29 cellular contexts compared by ENCODE assay signal in genomic region chr21:34822209-34822608, GRCh38.
"Had no signal": no experiment of that assay in that cellular context is flagged by ENCODE, and none has a peak within 500 bp of the region (broad histone marks: within the 10 kb centered on the region; RNA-seq: fewer than 3 reads in every experiment).

No MANE protein-coding gene starts in this region.

- H3K79me2 ChIP-seq: parathyroid adenoma had no signal

- DNase-seq: activated CD4-positive, alpha-beta T cell treated with anti-CD3 and anti-CD28 coated beads for 4 hours; activated CD4-positive, alpha-beta T cell treated with anti-CD3 and anti-CD28 coated beads, Interleukin-2, amount 50 U/mL, for 4 hours; activated effector memory CD4-positive, alpha-beta T cell treated with Interleukin-2 at 50 U/mL for 16 hours; activated naive CD4-positive, alpha-beta T cell treated with Interleukin-2 at 50 U/mL for 16 hours; activated naive CD8-positive, alpha-beta T cell treated with anti-CD3 and anti-CD28 coated beads, Interleukin-2, amount 10 ng/mL, durations not matched to agents 7 days and 5 days; activated T-cell treated with anti-CD3 and anti-CD28 coated beads for 4 hours; activated T-cell treated with anti-CD3 and anti-CD28 coated beads, Interleukin-2, amount 50 U/mL, for 72 hours; caudate nucleus; effector CD4-positive, alpha-beta T cell; gastrocnemius medialis; glutamatergic neuron; islet precursor cell; left cardiac atrium; midbrain; naive thymus-derived CD8-positive, alpha-beta T cell; nucleus accumbens; psoas muscle; sigmoid colon; stimulated activated CD4-positive, alpha-beta T cell treated with anti-CD3 and anti-CD28 coated beads, Interleukin-15, amount 100 ng/mL, for 24 hours; stimulated activated CD4-positive, alpha-beta T cell treated with anti-CD3 and anti-CD28 coated beads, Interleukin-2, amount 100 ng/mL, for 24 hours; stimulated activated naive CD4-positive, alpha-beta T cell; T-helper 17 cell had no signal

- H3K27me3 Mint-ChIP-seq: activated naive CD8-positive, alpha-beta T cell treated with anti-CD3 and anti-CD28 coated beads, Interleukin-2, amount 10 ng/mL, durations not matched to agents 7 days and 5 days; dendritic cell treated with granulocyte-macrophage colony-stimulating factor and Interleukin-4, amounts not matched to agents 40 ng/mL and 50 ng/mL, for 4 days; memory B cell; naive thymus-derived CD8-positive, alpha-beta T cell; T-helper 17 cell had no signal

- H3K4me3 ChIP-seq: ascending aorta, gastrocnemius medialis, psoas muscle, sigmoid colon, tibial nerve had no signal

- FAIRE-seq: endometrium had no signal

- H3K27ac Mint-ChIP-seq: activated naive CD8-positive, alpha-beta T cell treated with anti-CD3 and anti-CD28 coated beads, Interleukin-2, amount 10 ng/mL, durations not matched to agents 7 days and 5 days; activated T-cell treated with anti-CD3 and anti-CD28 coated beads, Interleukin-2, amount 50 U/mL, for 72 hours; dendritic cell treated with granulocyte-macrophage colony-stimulating factor and Interleukin-4, amounts not matched to agents 40 ng/mL and 50 ng/mL, for 4 days; memory B cell had no signal

- ATAC-seq: activated T-cell treated with anti-CD3 and anti-CD28 coated beads, Interleukin-2, amount 50 U/mL, for 72 hours; gastrocnemius medialis; left cardiac atrium; naive thymus-derived CD8-positive, alpha-beta T cell; T-helper 17 cell had no signal

- H3K4me1 ChIP-seq: ascending aorta, parathyroid adenoma had no signal

- H3K27me3 ChIP-seq: ascending aorta, gastrocnemius medialis, sigmoid colon, tibial nerve had no signal

- H2AFZ ChIP-seq: parathyroid adenoma had no signal

- H3K27ac ChIP-seq: ascending aorta, gastrocnemius medialis, parathyroid adenoma, psoas muscle, sigmoid colon, tibial nerve had no signal

- H3K9ac ChIP-seq: parathyroid adenoma had no signal

- H3K9me3 Mint-ChIP-seq: activated T-cell treated with anti-CD3 and anti-CD28 coated beads, Interleukin-2, amount 50 U/mL, for 72 hours; dendritic cell treated with granulocyte-macrophage colony-stimulating factor and Interleukin-4, amounts not matched to agents 40 ng/mL and 50 ng/mL, for 4 days; neural crest cell had no signal

- H3K36me3 ChIP-seq: sigmoid colon had no signal

- H3K4me1 Mint-ChIP-seq: memory B cell had no signal

- H3K4me3 Mint-ChIP-seq: activated naive CD8-positive, alpha-beta T cell treated with anti-CD3 and anti-CD28 coated beads, Interleukin-2, amount 10 ng/mL, durations not matched to agents 7 days and 5 days; activated T-cell treated with anti-CD3 and anti-CD28 coated beads, Interleukin-2, amount 50 U/mL, for 72 hours; dendritic cell treated with granulocyte-macrophage colony-stimulating factor and Interleukin-4, amounts not matched to agents 40 ng/mL and 50 ng/mL, for 4 days; memory B cell; naive thymus-derived CD8-positive, alpha-beta T cell; neural crest cell; T-helper 17 cell had no signal

- H3K9me3 ChIP-seq: ascending aorta, gastrocnemius medialis, psoas muscle, sigmoid colon, tibial nerve had no signal
